20 cellular contexts compared by ENCODE assay signal in the genomic region with DNA sequence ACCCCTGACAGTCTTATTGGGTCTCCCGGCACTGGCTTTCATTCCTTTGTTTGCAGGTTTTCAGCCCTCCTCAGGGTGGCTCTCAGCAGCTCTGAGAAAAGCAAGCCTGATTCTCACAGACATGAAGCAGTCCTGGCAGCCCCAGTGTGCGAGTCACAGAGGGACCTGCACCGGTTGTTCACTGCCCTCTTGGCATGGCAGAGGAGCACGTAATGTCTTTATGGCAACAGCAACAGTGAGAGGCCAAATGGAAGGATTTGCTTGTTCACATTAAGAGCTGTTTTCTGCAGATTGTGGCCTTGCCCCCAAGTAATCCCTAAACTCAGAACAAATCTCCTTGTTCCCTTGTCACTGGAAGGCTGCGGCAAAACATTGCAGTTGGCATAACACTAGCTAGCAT. TPM values are rescaled to one million over a fixed set of nuclear protein-coding genes. Genes with fewer than 3 reads are reported as not detected.
DNase-seq lines count a peak whose midpoint lies in the region; ATAC-seq, FAIRE-seq and TF ChIP-seq lines count a peak whose summit lies in the region.
"Had no signal": no experiment of that assay in that cellular context is flagged by ENCODE, and none has a peak within 500 bp of the region (broad histone marks: within the 10 kb centered on the region; RNA-seq: fewer than 3 reads in every experiment).

No MANE protein-coding gene starts in this region.

- no peak overlapping the region for H2BK12ac ChIP-seq in H1 (ENCODE audit: low read depth, low read length)

- no peak overlapping the region for H2BK5ac ChIP-seq in H1 (ENCODE audit: low read depth, low read length)

- no peak for TF ChIP-seq POLR2A in H1 (IDR thresholded peaks at IDR 0.05; ENCODE audit: control extremely low read depth in 1 of 2, low read depth in 2 of 2, low read length in 2 of 2)
- TF ChIP-seq POLR2A in prostate gland (IDR thresholded peaks at IDR 0.05) = no peak

- no peaks in the 10 kb centered on the region for H3K79me2 ChIP-seq in H1 (ENCODE audit: control insufficient read depth in 1 of 2, insufficient read depth in 2 of 2, low read length in 2 of 2)

- H3K4me3 ChIP-seq in H1 (ENCODE audit: extremely low read depth in 1 of 4, insufficient read depth in 2 of 4, low read depth in 3 of 4, low read length in 4 of 4) = no peak overlapping the region; a peak in 1 of 8 replicates
- peak overlapping the region; percentile 20 to 45 for H3K4me3 ChIP-seq in aorta (ENCODE audit: low read length in 2 of 2)
- no peak overlapping the region for H3K4me3 ChIP-seq in prostate gland
- H3K4me3 ChIP-seq: HAP-1, K562, left lung, tibial nerve had no signal

- no peak overlapping the region for H4K91ac ChIP-seq in H1 (replicated peaks; ENCODE audit: insufficient read length, low read length)

- TF ChIP-seq EP300 in H1 (IDR thresholded peaks at IDR 0.05; ENCODE audit: borderline replicate concordance in 1 of 2, low read depth in 2 of 2, low read length in 2 of 2) = no peak

- WGBS in H1 (ENCODE audit: extremely low coverage in 1 of 2, insufficient coverage in 1 of 2, insufficient read length in 1 of 2, insufficient replicate concordance in 2 of 2, low coverage in 1 of 2, low lambda C conversion rate in 2 of 2, missing lambda C conversion rate in 1 of 2), 2 experiments = 70% methylated on average over 5 of the region's 5 CpGs; no CpG with 5 or more reads in 1 of the 2 experiments
- WGBS in aorta, 2 donors = 4 to 5% methylated on average over 5 of the region's 5 CpGs
- 46% methylated on average over 5 of the region's 5 CpGs for WGBS in prostate gland

- H4K5ac ChIP-seq in H1 (ENCODE audit: insufficient read length, low read depth, low read length) = no peak overlapping the region

- peaks cover 9% of the 10 kb centered on the region; the same call in 1 of the 2 replicates for H3K23me2 ChIP-seq in H1 (ENCODE audit: low read depth, low read length)

- H3K9ac ChIP-seq in H1 (replicated peaks in 1 of 4; ENCODE audit: extremely low read depth in 1 of 4, low read depth in 3 of 4, low read length in 3 of 4) = peak overlapping the region in 2 of 4 experiments; percentile 29; a peak in 3 of 7 replicates

- H3K14ac ChIP-seq in H1 (ENCODE audit: insufficient read length) = no peak overlapping the region

- peaks cover 0 to 1% of the 10 kb centered on the region in 2 experiments for H4K20me1 ChIP-seq in H1 (replicated peaks in 1 of 2; ENCODE audit: control insufficient read depth in 1 of 2, insufficient read depth in 2 of 2, low read length in 2 of 2)

- CTCF ChIA-PET in H1 (lab: Charles Lee; ENCODE audit: partially characterized antibody) = interaction anchor here (1.1 to 5.4 kb wide), 7 partner anchors 13 to 958 kb away, joined by 3 to 35 read pairs (median 5); no protein-coding TSS in a partner anchor

- no peak for FAIRE-seq in H1 (lab: Jason Lieb, UNC)
- FAIRE-seq: K562 had no signal

- intact Hi-C loops in aorta (cut with DNase I) = loop anchor here in 1 of 2 donors (5.0 kb wide), 1 partner anchor 35 kb away; no protein-coding TSS in a partner anchor
- intact Hi-C loops in prostate gland (cut with DNase I) = no loop called here

- peak; percentile 57 for ATAC-seq in aorta (ENCODE audit: low FRiP score)
- ATAC-seq: K562, left lung had no signal

- H3K4ac ChIP-seq in H1 (replicated peaks; ENCODE audit: insufficient read length, low read depth, low read length) = no peak overlapping the region

- H3K27ac ChIP-seq in H1 (ENCODE audit: low read depth, low read length) (no peak overlapping the region; the same call in 1 of the 2 replicates), layer of hippocampus (ENCODE audit: low read depth, low read length) (peak overlapping the region; percentile 46), aorta (ENCODE audit: low read depth in 1 of 2, low read length in 2 of 2) (peak overlapping the region; percentile 86 to 95), prostate gland (no peak overlapping the region)
- H3K27ac ChIP-seq: left lung, tibial nerve had no signal

- DNase-seq in NCI-H345 (lab: John Stamatoyannopoulos, UW) (peak; percentile 17), NCI-H345 treated with DMSO at 0.1 percent for 48 hours (lab: John Stamatoyannopoulos, UW; ENCODE audit: unreplicated experiment) (no peak), H1 (ENCODE audit: low read depth in 1 of 2, low spot score in 2 of 2) (no peak), aorta (peak; percentile 69 to 81), DMS153 treated with DMSO at 0.1 percent for 48 hours (lab: John Stamatoyannopoulos, UW; ENCODE audit: unreplicated experiment) (no peak), NOMO-1 treated with DMSO at 0.1 percent for 48 hours (lab: John Stamatoyannopoulos, UW; ENCODE audit: unreplicated experiment) (no peak), prostate gland (ENCODE audit: low spot score) (no peak)
- DNase-seq: 8988T; activated B cell treated with CpG ODN at 0.5 μM for 24 hours; activated CD8-positive, alpha-beta memory T cell treated with anti-CD3 and anti-CD28 coated beads for 24 hours; DMS153; left lung; NCI-H1048; RPMI8226 had no signal

- no peak overlapping the region for H3K4me2 ChIP-seq in H1 (ENCODE audit: insufficient read depth in 1 of 2, low read depth in 2 of 2, low read length in 2 of 2)

- no peak overlapping the region for H2BK120ac ChIP-seq in H1 (replicated peaks; ENCODE audit: low read depth, low read length)

- no peak overlapping the region for H4K8ac ChIP-seq in H1 (ENCODE audit: extremely low read depth, insufficient read depth, low read length)

- H3K36me3 ChIP-seq in H1 (ENCODE audit: control insufficient read depth in 2 of 4, insufficient read depth in 4 of 4, low read length in 3 of 4) (no peaks in the 10 kb centered on the region), aorta (ENCODE audit: control insufficient read depth in 1 of 2, insufficient read depth in 2 of 2, low read length in 1 of 2) (no peaks in the 10 kb centered on the region), prostate gland (no peaks in the 10 kb centered on the region)
- H3K36me3 ChIP-seq: HAP-1, left lung, tibial nerve had no signal

- TF ChIP-seq CTCF in H1 (IDR thresholded peaks at IDR 0.05; ENCODE audit: control extremely low read depth in 1 of 3, insufficient read depth in 1 of 3, low read depth in 1 of 3, low read length in 3 of 3) (no peak), prostate gland (IDR thresholded peaks at IDR 0.05) (no peak)

- H3K18ac ChIP-seq in H1 (ENCODE audit: extremely low read depth, low read length) = no peak overlapping the region; the same call in 1 of the 2 replicates

- no peak overlapping the region for H3K56ac ChIP-seq in H1 (replicated peaks; ENCODE audit: insufficient read length, low read depth, low read length)

- H2BK15ac ChIP-seq in H1 (ENCODE audit: low read length) = peak overlapping the region; percentile 6; the same call in 1 of the 2 replicates

- H2AFZ ChIP-seq in H1 (ENCODE audit: low read length) = peak overlapping the region; percentile 42

- H2BK20ac ChIP-seq in H1 (ENCODE audit: low read length) = no peak overlapping the region

- H3K9me3 ChIP-seq in H1 (ENCODE audit: insufficient read depth in 2 of 2, low read depth in 1 of 2, low read length in 1 of 2) = peaks cover 0 to 6% of the 10 kb centered on the region in 2 experiments; a peak in 1 of 4 replicates
- H3K9me3 ChIP-seq in aorta (ENCODE audit: control insufficient read depth, low read length) = no peaks in the 10 kb centered on the region
- no peaks in the 10 kb centered on the region for H3K9me3 ChIP-seq in prostate gland
- H3K9me3 ChIP-seq: HAP-1, left lung, tibial nerve had no signal

- POLR2A ChIA-PET in H1 (lab: Charles Lee; ENCODE audit: partially characterized antibody) = interaction anchor here (0.7 kb wide), 1 partner anchor 224 kb away, joined by 4 read pairs; no protein-coding TSS in a partner anchor

- no peaks in the 10 kb centered on the region for H3K79me1 ChIP-seq in H1 (ENCODE audit: low read depth, low read length)

- H3K27me3 ChIP-seq in H1 (replicated peaks in 1 of 4; ENCODE audit: control insufficient read depth in 3 of 4, extremely low read depth in 1 of 4, insufficient read depth in 3 of 4, low read length in 3 of 4) = peaks cover 27 to 47% (median 41%) of the 10 kb centered on the region in 4 experiments
- H3K27me3 ChIP-seq in layer of hippocampus (ENCODE audit: control insufficient read depth, insufficient read depth, low read length) = peaks cover 10% of the 10 kb centered on the region
- H3K27me3 ChIP-seq in aorta (ENCODE audit: control insufficient read depth in 1 of 2, insufficient read depth in 2 of 2, low read length in 1 of 2) = no peaks in the 10 kb centered on the region
- H3K27me3 ChIP-seq in prostate gland (replicated peaks; ENCODE audit: insufficient read depth) = peaks cover 16% of the 10 kb centered on the region

- H3K23ac ChIP-seq in H1 (ENCODE audit: insufficient read length) = no peak overlapping the region

- peaks cover 3 to 8% (median 4%) of the 10 kb centered on the region in 4 experiments for H3K4me1 ChIP-seq in H1 (replicated peaks in 1 of 4; ENCODE audit: control insufficient read depth in 3 of 4, insufficient read depth in 4 of 4, low read length in 3 of 4)
- H3K4me1 ChIP-seq in aorta (ENCODE audit: control insufficient read depth in 1 of 2, insufficient read depth in 2 of 2, low read length in 2 of 2) = peaks cover 0 to 4% of the 10 kb centered on the region in 2 donors
- peaks cover 2% of the 10 kb centered on the region for H3K4me1 ChIP-seq in prostate gland (replicated peaks)
- H3K4me1 ChIP-seq: HAP-1, left lung had no signal

- TF ChIP-seq RAD21 in H1 (IDR thresholded peaks at IDR 0.05 in 1 of 2, conservative IDR thresholded peaks at IDR 0.05 in 1 of 2; ENCODE audit: low read depth in 2 of 2, low read length in 2 of 2) = no peak

- H2AK5ac ChIP-seq in H1 (ENCODE audit: low read depth, low read length) = no peak overlapping the region

TF ChIP-seq in H1, 55 proteins besides CTCF, POLR2A, EP300 and RAD21 (continues in another document):
- TF ChIP-seq JUN (IDR thresholded peaks at IDR 0.05; ENCODE audit: low read depth, low read length) = no peak
- no peak for TF ChIP-seq HDAC6 (IDR thresholded peaks at IDR 0.05; ENCODE audit: low read depth, low read length)
- TF ChIP-seq TCF12 (IDR thresholded peaks at IDR 0.05; ENCODE audit: low read depth, low read length) = no peak
- TF ChIP-seq SIRT6 (IDR thresholded peaks at IDR 0.05; ENCODE audit: low read length) = no peak
- no peak for TF ChIP-seq BRCA1 (IDR thresholded peaks at IDR 0.05; ENCODE audit: low read depth, low read length)

RNA-seq across cellular contexts. Expression of a gene that starts 3.4 kb away (rescaled TPM):
- 0.11 and 0.20 TPM in 2 replicates for total RNA-seq in H1 (2021; fragmentation: NEBNext Ultra II Directional; extraction: Animal tissue kit (Norgen Biotek cat#: 25700))
- 0.29 and 0.31 TPM in 2 replicates for polyA plus RNA-seq in H1 (2011; rRNA removed)
- polyA plus RNA-seq in H1 (2011; cell fraction: cytosol; rRNA removed) = 0.32 TPM
- polyA plus RNA-seq in H1 (2011; cell fraction: nucleus; rRNA removed) = 0.40 TPM
- polyA plus RNA-seq in H1 (2012, experiment 1 of 2) = 0.13 to 0.21 TPM (median 0.17 TPM) in 3 of 4 replicates, not detected in the other
- 0.13 TPM for polyA plus RNA-seq in H1 (2012, experiment 2 of 2)
- 0.08 TPM for polyA plus RNA-seq in H1 (2013, experiment 1 of 2)
- 0.09 TPM for polyA plus RNA-seq in H1 (2013, experiment 2 of 2)
- 0.29 and 0.38 TPM in 2 replicates for polyA minus RNA-seq in H1 (2011; rRNA and poly(A)+ RNA removed)
- polyA minus RNA-seq in H1 (2011; cell fraction: cytosol; rRNA and poly(A)+ RNA removed) = not detected
- 0.40 TPM for polyA minus RNA-seq in H1 (2011; cell fraction: nucleus; rRNA and poly(A)+ RNA removed)
- 10 to 100 TPM; 84.7 to 84.9 TPM for total RNA-seq in aorta
- 10 to 100 TPM in 1 of 2 donors, 1 to 10 TPM in 1; 2.4 to 13.4 TPM for polyA plus RNA-seq in aorta
- total RNA-seq in prostate gland = under 1 TPM in 1 of 2 donors, not detected in 1; 0.68 TPM
- total RNA-seq: K562, osteocyte had no signal
- polyA plus RNA-seq: BJ, K562 had no signal

Comparison
In these comparisons a context has a peak if more than half of its experiments do, and no peak if none do; other contexts are left out.
1. DNase-seq: peak in NCI-H345 (single experiment) and aorta (2 of 2); none in NCI-H345 treated with DMSO at 0.1 percent for 48 hours (single experiment), H1 (0 of 2), DMS153 treated with DMSO at 0.1 percent for 48 hours (single experiment), NOMO-1 treated with DMSO at 0.1 percent for 48 hours (single experiment) and prostate gland (single experiment).
2. H3K27ac ChIP-seq: peak in layer of hippocampus (single experiment) and aorta (2 of 2); none in H1 (single experiment) and prostate gland (0 of 2).
3. H3K4me3 ChIP-seq: peak in aorta (2 of 2); none in H1 (0 of 4) and prostate gland (0 of 2).
4. RNA of a gene that starts 3.4 kb away (total RNA-seq): 84.7 to 84.9 TPM in aorta; 0.68 TPM in prostate gland and 0.11 to 0.20 TPM in H1; every median in the first group is over 10 times any median in the second.